In genomic region chr14:80954771-80955299, GRCh38 we compare ENCODE assay signal across 9 cellular contexts. TPM values are rescaled to one million over a fixed set of nuclear protein-coding genes. Genes with fewer than 3 reads are reported as not detected.
DNase-seq lines count a peak whose midpoint lies in the region; ATAC-seq, FAIRE-seq and TF ChIP-seq lines count a peak whose summit lies in the region.
"Had no signal": no experiment of that assay in that cellular context is flagged by ENCODE, and none has a peak within 500 bp of the region (broad histone marks: within the 10 kb centered on the region; RNA-seq: fewer than 3 reads in every experiment).

No MANE protein-coding gene starts in this region.

- H2AFZ ChIP-seq in H9 (ENCODE audit: low read length), result no peak overlapping the region
- peak overlapping the region; percentile 97 for H2AFZ ChIP-seq in smooth muscle cell (ENCODE audit: low read depth)

- H3K4me3 Mint-ChIP-seq in CD14-positive monocyte (peak overlapping the region; percentile 84 to 95), H9 (peak overlapping the region; percentile 73 to 91)

- no peak overlapping the region for H2AK5ac ChIP-seq in H9 (ENCODE audit: insufficient read length, low read length)

- no peak overlapping the region for H3T11ph ChIP-seq in H9 (ENCODE audit: low read length)

- H3K79me2 ChIP-seq in H9 (ENCODE audit: insufficient read depth, low read length) (no peaks in the 10 kb centered on the region), smooth muscle cell (ENCODE audit: low read depth) (no peaks in the 10 kb centered on the region)

- no peak overlapping the region for H3K9ac ChIP-seq in H9 (ENCODE audit: extremely low read depth, insufficient read length, low read length)
- H3K9ac ChIP-seq in smooth muscle cell (ENCODE audit: low read depth), result no peak overlapping the region

- H3K27me3 ChIP-seq in H9 (ENCODE audit: insufficient read depth, low read length), result peaks cover 4% of the 10 kb centered on the region; the same call in 1 of the 2 replicates
- H3K27me3 ChIP-seq in smooth muscle cell (ENCODE audit: low read depth), result peaks cover 72% of the 10 kb centered on the region

- no peak overlapping the region for H2BK120ac ChIP-seq in H9 (ENCODE audit: low read depth, low read length, poor library complexity, severe bottlenecking)

- no peak overlapping the region for H4K8ac ChIP-seq in H9 (replicated peaks; ENCODE audit: insufficient read length, low read depth, low read length)

- no peak overlapping the region for H2BK12ac ChIP-seq in H9 (ENCODE audit: insufficient read length, low read depth, low read length)

- TF ChIP-seq CTCF in CD14-positive monocyte (IDR thresholded peaks at IDR 0.05) (peak; percentile 82), H9 (conservative IDR thresholded peaks at IDR 0.05) (peak; percentile 82), smooth muscle cell (IDR thresholded peaks at IDR 0.05; ENCODE audit: borderline replicate concordance, insufficient read depth, poor library complexity, severe bottlenecking) (peak; percentile 83)

- H3K23me2 ChIP-seq in H9 (ENCODE audit: insufficient read length, low read depth, low read length, poor library complexity, severe bottlenecking), result peaks cover 7% of the 10 kb centered on the region

- H2BK20ac ChIP-seq in H9 (ENCODE audit: low read depth, low read length, poor library complexity, severe bottlenecking), result no peak overlapping the region

- no peak overlapping the region for H3K4ac ChIP-seq in H9 (ENCODE audit: low read depth, low read length)

- H3K4me2 ChIP-seq in H9 (ENCODE audit: insufficient read depth, insufficient read length, low read length) (peak overlapping the region; percentile 71), smooth muscle cell (peak overlapping the region; percentile 96)

- WGBS in H9 (ENCODE audit: extremely low coverage, insufficient read length, low lambda C conversion rate), result no CpG with 5 or more reads among the region's 28 CpGs
- WGBS in smooth muscle cell (ENCODE audit: low lambda C conversion rate), result under 1% methylated on average over 28 of the region's 28 CpGs

- H2BK15ac ChIP-seq in H9 (ENCODE audit: low read depth, low read length), result no peak overlapping the region

- H4K5ac ChIP-seq in H9 (ENCODE audit: insufficient read length, low read depth, low read length), result no peak overlapping the region

- no peaks in the 10 kb centered on the region for H3K79me1 ChIP-seq in H9 (ENCODE audit: insufficient read depth, low read depth, low read length, poor library complexity, severe bottlenecking)

- no peak overlapping the region for H3K14ac ChIP-seq in H9 (ENCODE audit: insufficient read depth, low read length)

- no peak for ATAC-seq in HG02852 (IDR thresholded peaks at IDR 0.05; ENCODE audit: unreplicated experiment)

- H3K4me1 ChIP-seq in H9 (ENCODE audit: insufficient read depth, low read length) (no peaks in the 10 kb centered on the region), smooth muscle cell (ENCODE audit: low read depth) (no peaks in the 10 kb centered on the region)

- peaks cover 6 to 14% (median 13%) of the 10 kb centered on the region in 3 donors for H3K27me3 Mint-ChIP-seq in CD14-positive monocyte (ENCODE audit: low read depth in 3 of 3)
- H3K27me3 Mint-ChIP-seq in H9 (ENCODE audit: low read depth), result peaks cover 43% of the 10 kb centered on the region

- H3K4me3 ChIP-seq in smooth muscle cell, result peak overlapping the region; percentile 63

- H3K9me3 Mint-ChIP-seq in CD14-positive monocyte (peaks cover 0 to 3% (median 0%) of the 10 kb centered on the region in 7 donors), H9 (no peaks in the 10 kb centered on the region)

- peak; percentile 74 for DNase-seq in CD14-positive monocyte (ENCODE audit: low spot score)
- peak; percentile 81 for DNase-seq in H9
- DNase-seq in NCI-H2107 treated with DMSO at 0.1 percent for 48 hours (lab: John Stamatoyannopoulos, UW; ENCODE audit: unreplicated experiment), result peak; percentile 77
- DNase-seq in activated CD4-positive, CD25-positive, alpha-beta regulatory T cell (lab: John Stamatoyannopoulos, UW), result peak; percentile 42 to 65 (median 54)
- peak; percentile 61 for DNase-seq in central memory CD4-positive, alpha-beta T cell
- DNase-seq in smooth muscle cell (lab: John Stamatoyannopoulos, UW; ENCODE audit: unreplicated experiment), result peak; percentile 56

- no peak overlapping the region for H3K23ac ChIP-seq in H9 (ENCODE audit: insufficient read length, low read depth, low read length)

- no peak overlapping the region for H3K18ac ChIP-seq in H9 (ENCODE audit: insufficient read length, low read depth, low read length)

- no peak overlapping the region for H2BK5ac ChIP-seq in H9 (ENCODE audit: insufficient read length, low read length)

- H3K27ac Mint-ChIP-seq in CD14-positive monocyte (peak overlapping the region in 2 of 7 donors; percentile 42 to 83), H9 (no peak overlapping the region)

- H4K20me1 ChIP-seq in H9 (ENCODE audit: control insufficient read depth, insufficient read depth, insufficient read length), result no peaks in the 10 kb centered on the region
- H4K20me1 ChIP-seq in smooth muscle cell (ENCODE audit: low read depth), result no peaks in the 10 kb centered on the region

- H3F3A ChIP-seq in smooth muscle cell (ENCODE audit: low read depth), result no peaks in the 10 kb centered on the region

- intact Hi-C loops in CD14-positive monocyte (cut with micrococcal nuclease), result loop anchor here in 1 of 2 donors (2.0 to 10.0 kb wide), 2 partner anchors 210 to 256 kb away; no protein-coding TSS in a partner anchor

- H3K36me3 Mint-ChIP-seq in CD14-positive monocyte, result no peaks in the 10 kb centered on the region
- H3K36me3 Mint-ChIP-seq in H9 (ENCODE audit: insufficient read depth in 1 of 3, low read depth in 3 of 3), result no peaks in the 10 kb centered on the region

- FAIRE-seq in islet of Langerhans (lab: Jason Lieb, UNC), result peak; percentile 51

- H3K27ac ChIP-seq in H9 (ENCODE audit: insufficient read length, low read depth, low read length), result no peak overlapping the region
- no peak overlapping the region for H3K27ac ChIP-seq in smooth muscle cell (ENCODE audit: low read depth)

- H3K9me3 ChIP-seq in H9 (ENCODE audit: control insufficient read depth, low read depth, low read length), result no peaks in the 10 kb centered on the region
- no peaks in the 10 kb centered on the region for H3K9me3 ChIP-seq in smooth muscle cell (replicated peaks; ENCODE audit: low read depth)

- no peaks in the 10 kb centered on the region for H3K36me3 ChIP-seq in smooth muscle cell (ENCODE audit: low read depth)

- no peak overlapping the region for H4K91ac ChIP-seq in H9 (ENCODE audit: insufficient read length, low read depth, low read length)

- no peak overlapping the region for H3K56ac ChIP-seq in H9 (ENCODE audit: insufficient read length, low read depth, low read length)

- peaks cover 34% of the 10 kb centered on the region for H3K4me1 Mint-ChIP-seq in CD14-positive monocyte
- peaks cover 9 to 13% of the 10 kb centered on the region in 2 experiments for H3K4me1 Mint-ChIP-seq in H9

RNA-seq across cellular contexts. Expression of gene TSHR, which starts 0.6 kb away (rescaled TPM):
- not detected for polyA plus RNA-seq in CD14-positive monocyte
- total RNA-seq in H9 (2021), result not detected in 2 replicates
- not detected in 2 replicates for total RNA-seq in smooth muscle cell
- polyA plus RNA-seq in smooth muscle cell, result 0.53 TPM in 1 of 2 replicates, not detected in the other
- total RNA-seq: activated CD8-positive, alpha-beta memory T cell treated with anti-CD3 and anti-CD28 coated beads for 36 hours had no signal

RNA-seq across cellular contexts. Expression of gene CEP128, which starts 13.3 kb away (rescaled TPM):
- polyA plus RNA-seq in CD14-positive monocyte, result under 1 TPM; 0.41 to 0.62 TPM
- 15.6 and 16.3 TPM in 2 replicates for total RNA-seq in H9 (2021)
- total RNA-seq in smooth muscle cell, result 2.0 and 4.4 TPM in 2 replicates
- 2.7 and 5.1 TPM in 2 replicates for polyA plus RNA-seq in smooth muscle cell
